ENCODE assay signal across 1 cellular context in the genomic region with DNA sequence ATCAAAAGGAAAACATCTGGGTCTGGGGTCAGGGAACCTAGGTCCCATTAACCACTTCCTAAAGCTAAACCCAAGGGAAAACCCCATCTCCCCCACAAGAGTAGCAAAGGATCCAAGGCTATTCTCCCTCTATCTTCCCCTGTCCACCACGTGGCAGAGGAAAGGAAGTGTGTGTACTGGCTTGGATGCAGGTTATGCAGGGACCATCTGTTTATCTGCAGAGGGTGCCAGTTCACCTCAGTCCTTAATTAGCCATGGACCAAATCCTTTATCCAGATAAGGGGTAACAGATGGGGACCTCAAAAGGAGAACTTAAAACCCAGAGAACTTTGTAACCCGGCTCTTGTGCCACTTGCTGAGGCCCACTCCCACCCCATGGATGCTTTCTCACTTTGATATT.
TF ChIP-seq lines count a peak whose summit lies in the region.

No MANE protein-coding gene starts in this region.

TF ChIP-seq in GM23338, 12 proteins besides CTCF, POLR2A, EP300 and RAD21 (continued from another document):
- TF ChIP-seq, protein P1, sequence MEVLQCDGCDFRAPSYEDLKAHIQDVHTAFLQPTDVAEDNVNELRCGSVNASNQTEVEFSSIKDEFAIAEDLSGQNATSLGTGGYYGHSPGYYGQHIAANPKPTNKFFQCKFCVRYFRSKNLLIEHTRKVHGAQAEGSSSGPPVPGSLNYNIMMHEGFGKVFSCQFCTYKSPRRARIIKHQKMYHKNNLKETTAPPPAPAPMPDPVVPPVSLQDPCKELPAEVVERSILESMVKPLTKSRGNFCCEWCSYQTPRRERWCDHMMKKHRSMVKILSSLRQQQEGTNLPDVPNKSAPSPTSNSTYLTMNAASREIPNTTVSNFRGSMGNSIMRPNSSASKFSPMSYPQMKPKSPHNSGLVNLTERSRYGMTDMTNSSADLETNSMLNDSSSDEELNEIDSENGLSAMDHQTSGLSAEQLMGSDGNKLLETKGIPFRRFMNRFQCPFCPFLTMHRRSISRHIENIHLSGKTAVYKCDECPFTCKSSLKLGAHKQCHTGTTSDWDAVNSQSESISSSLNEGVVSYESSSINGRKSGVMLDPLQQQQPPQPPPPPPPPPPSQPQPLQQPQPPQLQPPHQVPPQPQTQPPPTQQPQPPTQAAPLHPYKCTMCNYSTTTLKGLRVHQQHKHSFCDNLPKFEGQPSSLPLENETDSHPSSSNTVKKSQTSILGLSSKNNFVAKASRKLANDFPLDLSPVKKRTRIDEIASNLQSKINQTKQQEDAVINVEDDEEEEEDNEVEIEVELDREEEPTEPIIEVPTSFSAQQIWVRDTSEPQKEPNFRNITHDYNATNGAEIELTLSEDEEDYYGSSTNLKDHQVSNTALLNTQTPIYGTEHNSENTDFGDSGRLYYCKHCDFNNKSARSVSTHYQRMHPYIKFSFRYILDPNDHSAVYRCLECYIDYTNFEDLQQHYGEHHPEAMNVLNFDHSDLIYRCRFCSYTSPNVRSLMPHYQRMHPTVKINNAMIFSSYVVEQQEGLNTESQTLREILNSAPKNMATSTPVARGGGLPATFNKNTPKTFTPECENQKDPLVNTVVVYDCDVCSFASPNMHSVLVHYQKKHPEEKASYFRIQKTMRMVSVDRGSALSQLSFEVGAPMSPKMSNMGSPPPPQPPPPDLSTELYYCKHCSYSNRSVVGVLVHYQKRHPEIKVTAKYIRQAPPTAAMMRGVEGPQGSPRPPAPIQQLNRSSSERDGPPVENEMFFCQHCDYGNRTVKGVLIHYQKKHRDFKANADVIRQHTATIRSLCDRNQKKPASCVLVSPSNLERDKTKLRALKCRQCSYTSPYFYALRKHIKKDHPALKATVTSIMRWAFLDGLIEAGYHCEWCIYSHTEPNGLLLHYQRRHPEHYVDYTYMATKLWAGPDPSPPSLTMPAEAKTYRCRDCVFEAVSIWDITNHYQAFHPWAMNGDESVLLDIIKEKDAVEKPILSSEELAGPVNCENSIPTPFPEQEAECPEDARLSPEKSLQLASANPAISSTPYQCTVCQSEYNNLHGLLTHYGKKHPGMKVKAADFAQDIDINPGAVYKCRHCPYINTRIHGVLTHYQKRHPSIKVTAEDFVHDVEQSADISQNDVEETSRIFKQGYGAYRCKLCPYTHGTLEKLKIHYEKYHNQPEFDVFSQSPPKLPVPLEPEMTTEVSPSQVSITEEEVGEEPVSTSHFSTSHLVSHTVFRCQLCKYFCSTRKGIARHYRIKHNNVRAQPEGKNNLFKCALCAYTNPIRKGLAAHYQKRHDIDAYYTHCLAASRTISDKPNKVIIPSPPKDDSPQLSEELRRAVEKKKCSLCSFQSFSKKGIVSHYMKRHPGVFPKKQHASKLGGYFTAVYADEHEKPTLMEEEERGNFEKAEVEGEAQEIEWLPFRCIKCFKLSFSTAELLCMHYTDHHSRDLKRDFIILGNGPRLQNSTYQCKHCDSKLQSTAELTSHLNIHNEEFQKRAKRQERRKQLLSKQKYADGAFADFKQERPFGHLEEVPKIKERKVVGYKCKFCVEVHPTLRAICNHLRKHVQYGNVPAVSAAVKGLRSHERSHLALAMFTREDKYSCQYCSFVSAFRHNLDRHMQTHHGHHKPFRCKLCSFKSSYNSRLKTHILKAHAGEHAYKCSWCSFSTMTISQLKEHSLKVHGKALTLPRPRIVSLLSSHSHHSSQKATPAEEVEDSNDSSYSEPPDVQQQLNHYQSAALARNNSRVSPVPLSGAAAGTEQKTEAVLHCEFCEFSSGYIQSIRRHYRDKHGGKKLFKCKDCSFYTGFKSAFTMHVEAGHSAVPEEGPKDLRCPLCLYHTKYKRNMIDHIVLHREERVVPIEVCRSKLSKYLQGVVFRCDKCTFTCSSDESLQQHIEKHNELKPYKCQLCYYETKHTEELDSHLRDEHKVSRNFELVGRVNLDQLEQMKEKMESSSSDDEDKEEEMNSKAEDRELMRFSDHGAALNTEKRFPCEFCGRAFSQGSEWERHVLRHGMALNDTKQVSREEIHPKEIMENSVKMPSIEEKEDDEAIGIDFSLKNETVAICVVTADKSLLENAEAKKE (CRISPR knock-in tag; IDR thresholded peaks at IDR 0.05): no peak
- TF ChIP-seq CREB1 (CRISPR knock-in tag; IDR thresholded peaks at IDR 0.05; ENCODE audit: low read depth): no peak
TF ChIP-seq in GM23338: peak in this region for 0.
